28 cellular contexts compared by ENCODE assay signal in the genomic region with DNA sequence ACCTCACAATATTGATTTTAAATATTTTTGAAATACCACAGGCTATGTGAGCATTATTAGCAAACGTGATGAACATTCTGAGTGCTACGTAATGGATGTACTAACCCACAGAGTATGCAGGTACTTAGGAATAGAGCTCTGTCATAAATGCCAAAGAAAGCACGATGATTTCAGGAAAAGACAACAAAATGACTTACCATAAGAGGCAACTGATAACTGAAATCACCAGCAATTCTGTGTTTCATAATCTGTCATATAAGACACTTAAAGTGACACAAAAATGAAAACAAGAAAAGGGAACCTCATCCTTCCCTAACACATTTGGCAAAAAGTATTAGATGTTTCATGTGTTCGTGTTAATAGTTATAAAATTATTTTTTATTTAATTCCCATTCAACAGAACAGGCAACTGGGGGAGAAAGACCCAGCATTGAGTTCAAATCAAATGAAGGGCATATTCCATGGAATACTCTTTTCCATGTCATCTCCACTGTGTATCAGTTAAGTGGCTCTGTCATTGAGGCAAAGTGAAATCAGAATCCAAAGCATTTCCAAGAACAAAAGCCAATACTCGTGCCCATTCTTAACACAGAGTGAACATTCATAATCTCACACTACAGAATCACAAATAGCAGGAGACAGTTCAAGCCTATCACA.
"Had no signal": no experiment of that assay in that cellular context is flagged by ENCODE, and none has a peak within 500 bp of the region (broad histone marks: within the 10 kb centered on the region; RNA-seq: fewer than 3 reads in every experiment).

No MANE protein-coding gene starts in this region.

- H3K27ac Mint-ChIP-seq: stimulated activated effector memory CD8-positive, alpha-beta T cell treated with anti-CD3 and anti-CD28 coated beads, Interleukin-12 subunit alpha, Interleukin-12 subunit beta, amount 100 ng/mL, for 72 hours; stimulated activated memory B cell treated with anti-CD40 and anti-IgM and Interleukin-4, amounts not matched to agents 10 μg/mL and 1 μg/mL and 100 μg/mL, for 72 hours; stimulated activated naive B cell treated with anti-CD40 and anti-IgM and Interleukin-4, amounts not matched to agents 10 μg/mL and 1 μg/mL and 100 μg/mL, for 72 hours; stimulated activated naive CD8-positive, alpha-beta T cell treated with anti-CD3 and anti-CD28 coated beads, Interleukin-15, amount 100 ng/mL, for 72 hours; stimulated activated naive CD8-positive, alpha-beta T cell treated with anti-CD3 and anti-CD28 coated beads, Interleukin-15, Interleukin-2, amounts not matched to agents 100 ng/mL and 50 ng/mL, for 24 hours; type B pancreatic cell had no signal

- H3K4me3 ChIP-seq: stomach, suprapubic skin, testis, thoracic aorta, thyroid gland, tibial artery, tibial nerve, transverse colon, upper lobe of left lung, upper lobe of right lung, uterus, vagina had no signal

- H3K27ac ChIP-seq: stomach, suprapubic skin, testis, thoracic aorta, thyroid gland, tibial artery, tibial nerve, transverse colon, upper lobe of left lung, upper lobe of right lung, uterus, vagina had no signal

- H3K4me1 Mint-ChIP-seq: stimulated activated effector memory CD8-positive, alpha-beta T cell treated with anti-CD3 and anti-CD28 coated beads, Interleukin-12 subunit alpha, Interleukin-12 subunit beta, amount 100 ng/mL, for 72 hours; stimulated activated memory B cell treated with anti-CD40 and anti-IgM and Interleukin-4, amounts not matched to agents 10 μg/mL and 1 μg/mL and 100 μg/mL, for 72 hours; stimulated activated naive B cell treated with anti-CD40 and anti-IgM and Interleukin-4, amounts not matched to agents 10 μg/mL and 1 μg/mL and 100 μg/mL, for 72 hours; stimulated activated naive CD8-positive, alpha-beta T cell treated with anti-CD3 and anti-CD28 coated beads, Interleukin-15, amount 100 ng/mL, for 72 hours had no signal

- H3K4me3 Mint-ChIP-seq: stimulated activated effector memory CD8-positive, alpha-beta T cell treated with anti-CD3 and anti-CD28 coated beads, Interleukin-12 subunit alpha, Interleukin-12 subunit beta, amount 100 ng/mL, for 72 hours; stimulated activated memory B cell treated with anti-CD40 and anti-IgM and Interleukin-4, amounts not matched to agents 10 μg/mL and 1 μg/mL and 100 μg/mL, for 72 hours; stimulated activated naive B cell treated with anti-CD40 and anti-IgM and Interleukin-4, amounts not matched to agents 10 μg/mL and 1 μg/mL and 100 μg/mL, for 72 hours; stimulated activated naive CD8-positive, alpha-beta T cell treated with anti-CD3 and anti-CD28 coated beads, Interleukin-15, amount 100 ng/mL, for 72 hours; stimulated activated naive CD8-positive, alpha-beta T cell treated with anti-CD3 and anti-CD28 coated beads, Interleukin-15, Interleukin-2, amounts not matched to agents 100 ng/mL and 50 ng/mL, for 24 hours; type B pancreatic cell had no signal

- H3K27me3 Mint-ChIP-seq: stimulated activated naive CD8-positive, alpha-beta T cell treated with anti-CD3 and anti-CD28 coated beads, Interleukin-15, amount 100 ng/mL, for 72 hours had no signal

- FAIRE-seq: urothelium cell line had no signal

- H3K27me3 ChIP-seq: stomach, suprapubic skin, testis, thyroid gland, tibial artery, tibial nerve, transverse colon, upper lobe of left lung, upper lobe of right lung, uterus, vagina had no signal

- H3K36me3 Mint-ChIP-seq: stimulated activated effector memory CD8-positive, alpha-beta T cell treated with anti-CD3 and anti-CD28 coated beads, Interleukin-12 subunit alpha, Interleukin-12 subunit beta, amount 100 ng/mL, for 72 hours; stimulated activated memory B cell treated with anti-CD40 and anti-IgM and Interleukin-4, amounts not matched to agents 10 μg/mL and 1 μg/mL and 100 μg/mL, for 72 hours had no signal

- H3K4me1 ChIP-seq: stomach, suprapubic skin, testis, thyroid gland, tibial artery, tibial nerve, transverse colon, upper lobe of left lung, upper lobe of right lung, uterus, vagina had no signal

- DNase-seq: stimulated activated CD4-positive, alpha-beta T cell treated with anti-CD3 and anti-CD28 coated beads, Interleukin-2, amount 100 ng/mL, for 48 hours; stimulated activated CD4-positive, alpha-beta T cell treated with anti-CD3 and anti-CD28 coated beads, Interleukin-4, amount 100 ng/mL, for 1 hour; stimulated activated CD4-positive, alpha-beta T cell treated with anti-CD3 and anti-CD28 coated beads, Interleukin-4, amount 100 ng/mL, for 24 hours; stimulated activated CD4-positive, alpha-beta T cell treated with anti-CD3 and anti-CD28 coated beads, Interleukin-4, amount 100 ng/mL, for 4 hours; stimulated activated CD8-positive, alpha-beta memory T cell treated with anti-CD3 and anti-CD28 coated beads, Interleukin-4, amount 100 ng/mL, for 48 hours; stimulated activated naive B cell treated with anti-CD40 and anti-IgM and Interleukin-4, amounts not matched to agents 10 μg/mL and 1 μg/mL and 100 μg/mL, for 72 hours; stimulated activated naive CD4-positive, alpha-beta T cell; stimulated activated naive CD4-positive, alpha-beta T cell treated with Interleukin-2 at 50 U/mL for 16 hours; stimulated activated naive CD8-positive, alpha-beta T cell treated with anti-CD3 and anti-CD28 coated beads, Interleukin-15, amount 100 ng/mL, for 72 hours; stimulated activated naive CD8-positive, alpha-beta T cell treated with anti-CD3 and anti-CD28 coated beads, Interleukin-15, Interleukin-2, amounts not matched to agents 100 U/mL and 50 U/mL, for 24 hours; stomach; substantia nigra; testis; thyroid gland; tibial artery; transverse colon; upper lobe of left lung; upper lobe of right lung; uterus had no signal

- H3K36me3 ChIP-seq: stomach, suprapubic skin, thoracic aorta, thyroid gland, tibial artery, transverse colon, upper lobe of left lung, upper lobe of right lung, uterus, vagina had no signal

- ATAC-seq: stimulated activated effector memory CD8-positive, alpha-beta T cell treated with anti-CD3 and anti-CD28 coated beads, Interleukin-12 subunit alpha, Interleukin-12 subunit beta, amount 100 ng/mL, for 72 hours; stimulated activated memory B cell treated with anti-CD40 and anti-IgM and Interleukin-4, amounts not matched to agents 10 μg/mL and 1 μg/mL and 100 μg/mL, for 72 hours; stimulated activated naive B cell treated with anti-CD40 and anti-IgM and Interleukin-4, amounts not matched to agents 10 μg/mL and 1 μg/mL and 100 μg/mL, for 72 hours; stimulated activated naive CD8-positive, alpha-beta T cell treated with anti-CD3 and anti-CD28 coated beads, Interleukin-15, amount 100 ng/mL, for 72 hours; stimulated activated naive CD8-positive, alpha-beta T cell treated with anti-CD3 and anti-CD28 coated beads, Interleukin-15, Interleukin-2, amounts not matched to agents 100 U/mL and 50 U/mL, for 24 hours; upper lobe of right lung had no signal

- H3K9me3 ChIP-seq: suprapubic skin, testis, thoracic aorta, thyroid gland, tibial artery, transverse colon, upper lobe of right lung, uterus, vagina had no signal
